ENCODE assay signal across 8 cellular contexts in genomic region chr4:185265942-185266341, GRCh38. TPM values are rescaled to one million over a fixed set of nuclear protein-coding genes. Genes with fewer than 3 reads are reported as not detected.
DNase-seq lines count a peak whose midpoint lies in the region; ATAC-seq and TF ChIP-seq lines count a peak whose summit lies in the region.

No MANE protein-coding gene starts in this region.

- no peaks in the 10 kb centered on the region for H3K9me3 ChIP-seq in osteoblast (ENCODE audit: low read depth, low read length)

- no peaks in the 10 kb centered on the region for H4K20me1 ChIP-seq in osteoblast (ENCODE audit: insufficient read depth, low read length)

- intact Hi-C loops in left cardiac atrium (cut with DNase I) = no loop called here

- peak overlapping the region; percentile 25 for H3K27ac ChIP-seq in osteoblast (ENCODE audit: low read depth, low read length)

- DNase-seq in NCI-H82 (lab: John Stamatoyannopoulos, UW) = peak; percentile 10
- DNase-seq in NCI-H82 treated with DMSO at 0.1 percent for 48 hours (lab: John Stamatoyannopoulos, UW; ENCODE audit: unreplicated experiment) = no peak
- peak; percentile 51 for DNase-seq in SIG-M5 treated with dmso at 0.1 percent for 504 hours (lab: John Stamatoyannopoulos, UW; ENCODE audit: unreplicated experiment)
- DNase-seq in osteoblast (ENCODE audit: insufficient read length, low spot score, missing footprints) = no peak
- DNase-seq in middle frontal gyrus (ENCODE audit: extremely low spot score, low spot score) = no peak
- no peak for DNase-seq in effector CD8-positive, alpha-beta T cell (lab: John Stamatoyannopoulos, UW)
- DNase-seq in left cardiac atrium = no peak

- no peak overlapping the region for H2AFZ ChIP-seq in osteoblast (ENCODE audit: low read length)

- H3K79me2 ChIP-seq in osteoblast (ENCODE audit: insufficient read depth, low read length) = peaks cover 13% of the 10 kb centered on the region

- no peak overlapping the region for H3K4me2 ChIP-seq in osteoblast (ENCODE audit: insufficient read depth, low read length)

- H3K4me3 ChIP-seq in osteoblast (ENCODE audit: insufficient read depth, low read length) = no peak overlapping the region

- H3K4me1 ChIP-seq in osteoblast (ENCODE audit: insufficient read depth, low read length) = peaks cover 29% of the 10 kb centered on the region

- ATAC-seq in HG03039 (IDR thresholded peaks at IDR 0.05; ENCODE audit: unreplicated experiment) = peak; percentile 74
- ATAC-seq in left cardiac atrium = no peak

- no peak for TF ChIP-seq CTCF in osteoblast (IDR thresholded peaks at IDR 0.05; ENCODE audit: extremely low read depth, low read depth, low read length)

- H3K36me3 ChIP-seq in osteoblast (ENCODE audit: insufficient read depth, low read length) = peaks cover 40% of the 10 kb centered on the region

- H3K27me3 ChIP-seq in osteoblast (ENCODE audit: insufficient read depth, low read length) = no peaks in the 10 kb centered on the region

RNA-seq across cellular contexts. Expression of gene SNX25, which starts 56.5 kb away (rescaled TPM):
- total RNA-seq in osteoblast (66.3 and 98.1 TPM in 2 replicates), left cardiac atrium (10 to 100 TPM; 15.4 to 16.6 TPM)

Comparison
In these comparisons a context has a peak if more than half of its experiments do, and no peak if none do; other contexts are left out.
1. DNase-seq: peak in NCI-H82 (single experiment) and SIG-M5 treated with dmso at 0.1 percent for 504 hours (single experiment); none in NCI-H82 treated with DMSO at 0.1 percent for 48 hours (single experiment), osteoblast (single experiment), middle frontal gyrus (single experiment), effector CD8-positive, alpha-beta T cell (single experiment) and left cardiac atrium (single experiment).